ENCODE assay signal across 9 cellular contexts in genomic region chr9:16871358-16872151, GRCh38. TPM values are rescaled to one million over a fixed set of nuclear protein-coding genes. Genes with fewer than 3 reads are reported as not detected.
A peak's percentile ranks its signal among the peaks of the same experiment; 100 is the strongest.
DNase-seq lines count a peak whose midpoint lies in the region; TF ChIP-seq lines count a peak whose summit lies in the region.
"Had no signal": no experiment of that assay in that cellular context is flagged by ENCODE, and none has a peak within 500 bp of the region (broad histone marks: within the 10 kb centered on the region; RNA-seq: fewer than 3 reads in every experiment).

No MANE protein-coding gene starts in this region.

- H3K36me3 ChIP-seq in WERI-Rb-1 (no peaks in the 10 kb centered on the region), neutrophil (no peaks in the 10 kb centered on the region)

- H3K4me3 Mint-ChIP-seq in glutamatergic neuron (ENCODE audit: unreplicated experiment) = peak overlapping the region; percentile 93

- H3K27ac Mint-ChIP-seq in glutamatergic neuron (ENCODE audit: unreplicated experiment) = no peak overlapping the region
- H3K27ac Mint-ChIP-seq: memory B cell had no signal

- no peak overlapping the region for H3K27ac ChIP-seq in WERI-Rb-1
- no peak overlapping the region for H3K27ac ChIP-seq in neutrophil

- DNase-seq in AG10803 (ENCODE audit: low read depth) (peak; percentile 85), HCEC 1CT (peak; percentile 88), WERI-Rb-1 (peak; percentile 32), glutamatergic neuron (peak; percentile 38), NCI-H2029 (lab: John Stamatoyannopoulos, UW) (no peak), G401 (ENCODE audit: low spot score) (no peak), DMS153 treated with DMSO at 0.1 percent for 48 hours (lab: John Stamatoyannopoulos, UW; ENCODE audit: unreplicated experiment) (no peak)

- no peak; the same call in 1 of the 2 replicates for TF ChIP-seq CTCF in AG10803 (conservative IDR thresholded peaks at IDR 0.05; ENCODE audit: low read length)
- TF ChIP-seq CTCF in WERI-Rb-1 (IDR thresholded peaks at IDR 0.05; ENCODE audit: low read depth, low read length) = no peak
- TF ChIP-seq CTCF in glutamatergic neuron (IDR thresholded peaks at IDR 0.05; ENCODE audit: partially characterized antibody, unreplicated experiment) = no peak
- TF ChIP-seq CTCF in neutrophil (IDR thresholded peaks at IDR 0.05) = no peak

- H3K4me1 ChIP-seq in neutrophil (ENCODE audit: control insufficient read depth in 1 of 2, insufficient read depth in 1 of 2, low read depth in 1 of 2, low read length in 1 of 2) = peaks cover 0 to 25% of the 10 kb centered on the region in 2 experiments

- peaks cover 5% of the 10 kb centered on the region for H3K27me3 Mint-ChIP-seq in glutamatergic neuron (ENCODE audit: unreplicated experiment)

- in situ Hi-C loops in G401 (cut with HindIII; ENCODE audit: low sequenced_read_pairs) = no loop called here

- H3K9me3 Mint-ChIP-seq in glutamatergic neuron (ENCODE audit: unreplicated experiment) = peaks cover 3% of the 10 kb centered on the region
- H3K9me3 Mint-ChIP-seq: memory B cell had no signal

- H3K36me3 Mint-ChIP-seq in glutamatergic neuron (ENCODE audit: unreplicated experiment) = no peaks in the 10 kb centered on the region

- H3K9me3 ChIP-seq in WERI-Rb-1 (ENCODE audit: severe bottlenecking) (no peaks in the 10 kb centered on the region), neutrophil (no peaks in the 10 kb centered on the region)

- peaks cover 5% of the 10 kb centered on the region for H3K4me1 Mint-ChIP-seq in glutamatergic neuron (ENCODE audit: low read depth, unreplicated experiment)
- H3K4me1 Mint-ChIP-seq: memory B cell had no signal

- H3K27me3 ChIP-seq in WERI-Rb-1 (ENCODE audit: insufficient read depth, low read depth, severe bottlenecking) (peaks cover 9% of the 10 kb centered on the region), neutrophil (peaks cover 80% of the 10 kb centered on the region)

- H3K4me3 ChIP-seq in AG10803 (ENCODE audit: low read length) (peak overlapping the region; percentile 77), WERI-Rb-1 (ENCODE audit: low read depth, low read length) (peak overlapping the region; percentile 65), neutrophil (ENCODE audit: low read depth in 1 of 2, low read length in 1 of 2) (peak overlapping the region; percentile 31 to 54)

RNA-seq across cellular contexts. Expression of gene BNC2, which starts 1.1 kb away (rescaled TPM):
- total RNA-seq in glutamatergic neuron (ENCODE audit: unreplicated experiment) = 15.2 TPM
- 3.1 and 5.0 TPM in 2 replicates for total RNA-seq in G401 (2014; rRNA removed; shearing (Covaris generic))

Comparison
In these comparisons a context has a peak if more than half of its experiments do, and no peak if none do; other contexts are left out.
1. DNase-seq: peak in AG10803 (single experiment), HCEC 1CT (single experiment), WERI-Rb-1 (single experiment) and glutamatergic neuron (single experiment); none in NCI-H2029 (single experiment), G401 (single experiment) and DMS153 treated with DMSO at 0.1 percent for 48 hours (single experiment).
2. Peak in every context shown above with its lines, with median percentiles within 50 percentile points of each other: H3K4me3 ChIP-seq.